Comparison of ENCODE assay signal across 9 cellular contexts in the genomic region with DNA sequence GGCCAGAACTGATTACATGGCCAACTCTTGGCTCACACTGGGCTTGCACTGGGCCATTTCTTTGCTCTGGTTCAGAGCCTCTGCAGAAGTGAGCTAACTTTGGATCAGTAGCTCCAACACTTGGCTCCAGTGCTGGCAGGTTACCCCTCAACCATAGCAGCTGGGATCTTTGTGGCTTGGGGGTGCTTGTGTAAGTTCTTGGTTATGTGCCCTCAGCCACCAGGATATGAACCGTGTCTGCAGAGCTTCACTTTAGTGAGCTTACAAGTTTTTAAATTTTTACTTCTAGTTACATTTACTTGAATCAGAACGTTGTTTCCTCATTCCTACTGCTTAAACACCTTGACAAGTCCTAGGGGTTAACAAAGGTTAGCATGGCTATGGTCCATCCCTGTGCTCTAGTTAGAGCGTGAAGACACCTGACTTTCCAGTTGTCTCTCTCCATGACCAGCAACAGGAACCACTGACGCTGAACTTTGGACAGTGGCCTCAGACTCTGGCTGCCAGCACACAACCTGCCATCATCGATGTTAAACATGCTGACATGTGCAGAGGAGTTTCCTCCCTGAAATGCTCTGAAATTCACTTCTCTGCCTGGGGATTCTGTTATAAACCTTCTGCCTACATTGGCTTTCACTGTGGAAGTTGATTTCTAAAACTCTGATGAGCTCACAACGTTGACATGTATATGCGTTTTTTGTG. TPM values are rescaled to one million over a fixed set of nuclear protein-coding genes. Genes with fewer than 3 reads are reported as not detected.
A peak's percentile ranks its signal among the peaks of the same experiment; 100 is the strongest.
DNase-seq lines count a peak whose midpoint lies in the region; ATAC-seq and TF ChIP-seq lines count a peak whose summit lies in the region.
"Had no signal": no experiment of that assay in that cellular context is flagged by ENCODE, and none has a peak within 500 bp of the region (broad histone marks: within the 10 kb centered on the region; RNA-seq: fewer than 3 reads in every experiment).

No MANE protein-coding gene starts in this region.

- WGBS in body of pancreas, 2 donors, result 21 to 28% methylated on average over 7 of the region's 7 CpGs

- no peak for TF ChIP-seq POLR2A in body of pancreas (IDR thresholded peaks at IDR 0.05)

- H3K36me3 ChIP-seq in body of pancreas (replicated peaks in 1 of 2; ENCODE audit: insufficient read depth in 1 of 2, low read depth in 2 of 2), result peaks cover under 1 to 13% of the 10 kb centered on the region in 2 donors
- peaks cover 33 to 40% (median 37%) of the 10 kb centered on the region in 3 donors for H3K36me3 ChIP-seq in skeletal muscle tissue (ENCODE audit: control insufficient read depth in 3 of 3, insufficient read depth in 3 of 3, low read length in 3 of 3)
- H3K36me3 ChIP-seq: ovary had no signal

- intact Hi-C loops in body of pancreas (cut with DNase I), result no loop called here

- peak overlapping the region; percentile 10 for H3K4me3 Mint-ChIP-seq in T-helper 2 cell treated with Interferon-gamma antibody and Interleukin-4, amounts not matched to agents 5 μg/mL and 100 μg/mL, for 36 hours

- ATAC-seq in body of pancreas, result no peak
- ATAC-seq in GM19467 (IDR thresholded peaks at IDR 0.05; ENCODE audit: unreplicated experiment), result no peak
- ATAC-seq: Right ventricle myocardium inferior had no signal

- no peaks in the 10 kb centered on the region for H3K27me3 Mint-ChIP-seq in T-helper 2 cell treated with Interferon-gamma antibody and Interleukin-4, amounts not matched to agents 5 μg/mL and 100 μg/mL, for 36 hours (ENCODE audit: low read depth)

- no peaks in the 10 kb centered on the region for H3K9me3 Mint-ChIP-seq in T-helper 2 cell treated with Interferon-gamma antibody and Interleukin-4, amounts not matched to agents 5 μg/mL and 100 μg/mL, for 36 hours

- DNase-seq in T-helper 2 cell treated with Interferon-gamma antibody and Interleukin-4, amounts not matched to agents 5 μg/mL and 100 μg/mL, for 36 hours (ENCODE audit: low spot score), result no peak
- DNase-seq in T-helper 2 cell (no peak), body of pancreas (peak in 3 of 4 donors; percentile 38 to 52 (median 48)), DMS79 (lab: John Stamatoyannopoulos, UW) (no peak)
- DNase-seq: ovary had no signal

- H3K9me3 ChIP-seq in body of pancreas (no peaks in the 10 kb centered on the region), skeletal muscle tissue (ENCODE audit: control insufficient read depth in 3 of 3, low read length in 3 of 3) (no peaks in the 10 kb centered on the region)
- H3K9me3 ChIP-seq: ovary had no signal

- H3K4me1 Mint-ChIP-seq in T-helper 2 cell treated with Interferon-gamma antibody and Interleukin-4, amounts not matched to agents 5 μg/mL and 100 μg/mL, for 36 hours (ENCODE audit: low read depth), result peaks cover 30% of the 10 kb centered on the region

- peaks cover 58% of the 10 kb centered on the region for H3K36me3 Mint-ChIP-seq in T-helper 2 cell treated with Interferon-gamma antibody and Interleukin-4, amounts not matched to agents 5 μg/mL and 100 μg/mL, for 36 hours (ENCODE audit: low read depth)

- TF ChIP-seq CTCF in body of pancreas (IDR thresholded peaks at IDR 0.05), result no peak

- H3K4me1 ChIP-seq in body of pancreas (peaks cover 64% of the 10 kb centered on the region), skeletal muscle tissue (ENCODE audit: control insufficient read depth in 3 of 3, insufficient read depth in 3 of 3, low read length in 3 of 3) (peaks cover 40 to 68% (median 63%) of the 10 kb centered on the region in 3 donors)

- H3K27ac ChIP-seq in body of pancreas (peak overlapping the region in 3 of 4 donors; percentile 6 to 54 (median 51)), skeletal muscle tissue (ENCODE audit: low read depth, low read length) (peak overlapping the region; percentile 86)
- H3K27ac ChIP-seq: ovary had no signal

- peak overlapping the region; percentile 11 to 71 (median 44) for H3K9ac ChIP-seq in skeletal muscle tissue (ENCODE audit: low read depth in 1 of 3, low read length in 3 of 3)

- no peak overlapping the region for H3K4me3 ChIP-seq in body of pancreas
- peak overlapping the region; percentile 41 to 57 (median 48) for H3K4me3 ChIP-seq in skeletal muscle tissue (ENCODE audit: low read length in 3 of 3)
- H3K4me3 ChIP-seq: ovary had no signal

- H3K27me3 ChIP-seq in body of pancreas (no peaks in the 10 kb centered on the region), skeletal muscle tissue (ENCODE audit: control insufficient read depth in 3 of 3, insufficient read depth in 3 of 3, low read length in 3 of 3) (no peaks in the 10 kb centered on the region)
- H3K27me3 ChIP-seq: ovary had no signal

- no peak overlapping the region for H3K27ac Mint-ChIP-seq in T-helper 2 cell treated with Interferon-gamma antibody and Interleukin-4, amounts not matched to agents 5 μg/mL and 100 μg/mL, for 36 hours

RNA-seq across cellular contexts. Expression of gene PDF, which starts 4.1 kb away (rescaled TPM):
- total RNA-seq in body of pancreas, result 10 to 100 TPM; 38.1 to 45.2 TPM
- total RNA-seq in skeletal muscle tissue, result 6.8 TPM

RNA-seq across cellular contexts. Expression of gene COG8, which starts 13.0 kb away (rescaled TPM):
- total RNA-seq in body of pancreas, result 10 to 100 TPM; 39.4 to 46.8 TPM
- 36.0 TPM for total RNA-seq in skeletal muscle tissue

RNA-seq across cellular contexts. Expression of gene NIP7, which starts 13.2 kb away (rescaled TPM):
- 1 to 10 TPM; 3.3 to 8.8 TPM for total RNA-seq in body of pancreas
- total RNA-seq in skeletal muscle tissue, result 21.9 TPM

RNA-seq across cellular contexts. Expression of gene VPS4A, which starts 15.2 kb away (rescaled TPM):
- total RNA-seq in body of pancreas, result 10 to 100 TPM; 29.8 to 30.7 TPM
- total RNA-seq in skeletal muscle tissue, result 25.6 TPM

RNA-seq across cellular contexts. Expression of gene TMED6, which starts 25.3 kb away (rescaled TPM):
- 10 to 100 TPM; 23.1 to 62.8 TPM for total RNA-seq in body of pancreas
- not detected for total RNA-seq in skeletal muscle tissue
- total RNA-seq: frontal cortex, Right ventricle myocardium inferior had no signal

Comparison
In these comparisons a context has a peak if more than half of its experiments do, and no peak if none do; other contexts are left out.
1. DNase-seq: peak in body of pancreas (3 of 4); none in T-helper 2 cell treated with Interferon-gamma antibody and Interleukin-4, amounts not matched to agents 5 μg/mL and 100 μg/mL, for 36 hours (single experiment), T-helper 2 cell (0 of 5) and DMS79 (single experiment).
2. H3K4me3 ChIP-seq: peak in skeletal muscle tissue (3 of 3); none in body of pancreas (0 of 2).